In genomic region chr11:118152552-118153471, GRCh38 we compare ENCODE assay signal across 8 cellular contexts. TPM values are rescaled to one million over a fixed set of nuclear protein-coding genes. Genes with fewer than 3 reads are reported as not detected.
A peak's percentile ranks its signal among the peaks of the same experiment; 100 is the strongest.
DNase-seq lines count a peak whose midpoint lies in the region; ATAC-seq and TF ChIP-seq lines count a peak whose summit lies in the region.

TSS of gene SCN4B (minus strand) at chr11:118152823. CDS start at chr11:118152673, 150 bp downstream.

- peaks cover 4% of the 10 kb centered on the region for H3K4me1 Mint-ChIP-seq in T-helper 1 cell treated with Interleukin-12 subunit alpha and Interleukin-12 subunit beta and Interleukin-4 antibody, amounts not matched to agents 30 μg/mL and 1 μg/mL, for 36 hours (ENCODE audit: low read depth)
- peaks cover 78% of the 10 kb centered on the region for H3K4me1 Mint-ChIP-seq in brain

- DNase-seq in T-helper 1 cell: no peak
- peak; percentile 14 for DNase-seq in NCI-H446 treated with DMSO at 0.1 percent for 48 hours (lab: John Stamatoyannopoulos, UW)
- peak; percentile 38 to 60 for DNase-seq in hippocampal formation (lab: John Stamatoyannopoulos, UW)
- DNase-seq in putamen (ENCODE audit: low spot score): peak; percentile 77
- DNase-seq in activated CD8-positive, alpha-beta memory T cell treated with anti-CD3 and anti-CD28 coated beads, Interleukin-2, amount 50 U/mL, for 48 hours: no peak

- H3K4me3 Mint-ChIP-seq in T-helper 1 cell treated with Interleukin-12 subunit alpha and Interleukin-12 subunit beta and Interleukin-4 antibody, amounts not matched to agents 30 μg/mL and 1 μg/mL, for 36 hours: peak within 1 kb of the TSS; percentile 69
- H3K4me3 Mint-ChIP-seq in brain: peak within 1 kb of the TSS; percentile 81 to 85 (median 85)

- H3K36me3 Mint-ChIP-seq in T-helper 1 cell treated with Interleukin-12 subunit alpha and Interleukin-12 subunit beta and Interleukin-4 antibody, amounts not matched to agents 30 μg/mL and 1 μg/mL, for 36 hours (ENCODE audit: low read depth): no peaks in the 10 kb centered on the region
- no peaks in the 10 kb centered on the region for H3K36me3 Mint-ChIP-seq in brain

- no peak for TF ChIP-seq CTCF in brain (conservative IDR thresholded peaks at IDR 0.05)

- peak within 1 kb of the TSS; percentile 55 for H3K27ac Mint-ChIP-seq in T-helper 1 cell treated with Interleukin-12 subunit alpha and Interleukin-12 subunit beta and Interleukin-4 antibody, amounts not matched to agents 30 μg/mL and 1 μg/mL, for 36 hours
- peak within 1 kb of the TSS in 4 of 5 experiments; percentile 41 to 79 (median 74) for H3K27ac Mint-ChIP-seq in brain

- H3K27me3 Mint-ChIP-seq in T-helper 1 cell treated with Interleukin-12 subunit alpha and Interleukin-12 subunit beta and Interleukin-4 antibody, amounts not matched to agents 30 μg/mL and 1 μg/mL, for 36 hours (ENCODE audit: low read depth): peaks cover 77% of the 10 kb centered on the region
- H3K27me3 Mint-ChIP-seq in brain: peaks cover 68% of the 10 kb centered on the region

- no peak for ATAC-seq in HG03159 (IDR thresholded peaks at IDR 0.05; ENCODE audit: unreplicated experiment)

- H3K9me3 Mint-ChIP-seq in T-helper 1 cell treated with Interleukin-12 subunit alpha and Interleukin-12 subunit beta and Interleukin-4 antibody, amounts not matched to agents 30 μg/mL and 1 μg/mL, for 36 hours: no peaks in the 10 kb centered on the region
- H3K9me3 Mint-ChIP-seq in brain: no peaks in the 10 kb centered on the region

RNA-seq across cellular contexts. Expression of gene SCN4B, which starts in this region (rescaled TPM):
- 9.7 TPM for polyA plus RNA-seq in brain (ENCODE audit: insufficient read depth, low read depth, low replicate concordance)

Comparison
In these comparisons a context has a peak if more than half of its experiments do, and no peak if none do; other contexts are left out.
1. DNase-seq: peak in NCI-H446 treated with DMSO at 0.1 percent for 48 hours (single experiment), hippocampal formation (2 of 2) and putamen (single experiment); none in T-helper 1 cell (0 of 5) and activated CD8-positive, alpha-beta memory T cell treated with anti-CD3 and anti-CD28 coated beads, Interleukin-2, amount 50 U/mL, for 48 hours (single experiment).